Comparison of ENCODE assay signal across 8 cellular contexts in the genomic region with DNA sequence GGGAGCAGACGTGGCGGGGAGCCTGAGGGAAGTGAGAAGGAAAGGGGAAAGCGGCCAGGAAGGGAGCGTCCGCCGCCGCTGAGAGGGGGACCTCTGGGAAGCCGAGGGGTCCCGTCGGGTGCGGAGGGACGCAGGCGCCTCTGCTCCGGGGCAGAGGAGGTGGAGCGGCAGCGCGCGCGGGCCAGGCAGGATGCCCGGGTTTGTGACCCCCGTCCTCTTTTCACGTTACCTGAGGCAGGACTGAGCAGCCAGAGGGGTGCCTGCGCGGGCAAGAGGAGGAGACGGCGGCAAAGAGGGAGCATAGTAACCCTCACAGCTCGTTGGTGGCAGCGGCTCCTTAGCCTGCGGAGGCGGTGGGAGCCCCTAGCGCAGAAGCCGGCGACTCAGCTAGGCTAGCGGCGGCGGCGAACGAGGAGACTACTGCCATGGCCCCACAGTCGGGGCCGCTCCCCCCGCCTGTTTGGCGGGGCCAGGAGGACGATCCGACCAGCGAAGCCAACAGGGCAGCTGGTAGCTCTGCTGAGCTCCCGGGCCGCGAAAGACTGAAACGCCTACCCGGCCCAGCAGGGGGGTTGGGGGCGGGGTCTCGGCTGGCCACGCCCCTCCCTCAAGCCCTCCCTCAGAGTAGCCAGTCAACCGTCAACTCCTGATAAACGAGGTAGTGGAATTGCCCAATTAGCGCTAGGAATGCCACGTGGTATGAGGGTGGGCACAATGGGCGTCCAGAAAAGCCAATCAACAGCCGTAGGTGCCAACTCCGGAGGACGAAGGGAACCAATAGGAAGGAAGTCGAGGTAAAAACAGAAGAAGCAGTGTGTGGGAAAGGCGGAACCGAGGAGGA. TPM values are rescaled to one million over a fixed set of nuclear protein-coding genes. Genes with fewer than 3 reads are reported as not detected.
DNase-seq lines count a peak whose midpoint lies in the region; ATAC-seq and TF ChIP-seq lines count a peak whose summit lies in the region.

A gene with protein sequence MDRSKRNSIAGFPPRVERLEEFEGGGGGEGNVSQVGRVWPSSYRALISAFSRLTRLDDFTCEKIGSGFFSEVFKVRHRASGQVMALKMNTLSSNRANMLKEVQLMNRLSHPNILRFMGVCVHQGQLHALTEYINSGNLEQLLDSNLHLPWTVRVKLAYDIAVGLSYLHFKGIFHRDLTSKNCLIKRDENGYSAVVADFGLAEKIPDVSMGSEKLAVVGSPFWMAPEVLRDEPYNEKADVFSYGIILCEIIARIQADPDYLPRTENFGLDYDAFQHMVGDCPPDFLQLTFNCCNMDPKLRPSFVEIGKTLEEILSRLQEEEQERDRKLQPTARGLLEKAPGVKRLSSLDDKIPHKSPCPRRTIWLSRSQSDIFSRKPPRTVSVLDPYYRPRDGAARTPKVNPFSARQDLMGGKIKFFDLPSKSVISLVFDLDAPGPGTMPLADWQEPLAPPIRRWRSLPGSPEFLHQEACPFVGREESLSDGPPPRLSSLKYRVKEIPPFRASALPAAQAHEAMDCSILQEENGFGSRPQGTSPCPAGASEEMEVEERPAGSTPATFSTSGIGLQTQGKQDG (minus strand): TSS at position 541 of the 841 bp plus-strand sequence. CDS start 33,378 bp downstream, outside the sequence.

- CTCF ChIA-PET in activated CD8-positive, alpha-beta T cell treated with anti-CD3 and anti-CD28 coated beads for 36 hours (lab: Charles Lee): interaction anchor here (0.6 to 11.3 kb wide), 14 partner anchors 10 to 479 kb away, joined by 3 to 191 read pairs (median 6); a partner anchor contains a TSS

- H3K4me3 ChIP-seq in HL-60 (replicated peaks; ENCODE audit: insufficient read depth, low read length) (peak within 1 kb of the TSS; percentile 94), lung (peak within 1 kb of the TSS; percentile 59)
- peak within 1 kb of the TSS; percentile 82 for H3K4me3 ChIP-seq in effector memory CD4-positive, alpha-beta T cell (ENCODE audit: insufficient read depth, low read depth, low read length, poor library complexity, severe bottlenecking)

- H3K9me3 ChIP-seq in effector memory CD4-positive, alpha-beta T cell (ENCODE audit: control insufficient read depth, low read length): no peaks in the 10 kb centered on the region
- H3K9me3 ChIP-seq in lung (ENCODE audit: control insufficient read depth in 2 of 2, insufficient read depth in 1 of 2, low read length in 1 of 2): no peaks in the 10 kb centered on the region

- no peak within 1 kb of the TSS for H3K4me3 Mint-ChIP-seq in activated CD8-positive, alpha-beta T cell treated with anti-CD3 and anti-CD28 coated beads for 36 hours

- 0% methylated on average over 64 of the region's 64 CpGs for WGBS in lung, 2 donors

- POLR2A ChIA-PET in activated CD8-positive, alpha-beta T cell treated with anti-CD3 and anti-CD28 coated beads for 36 hours (lab: Charles Lee): interaction anchor here (0.7 to 4.8 kb wide), 8 partner anchors 9 to 187 kb away, joined by 3 to 23 read pairs (median 4); a partner anchor contains a TSS

- no peaks in the 10 kb centered on the region for H3K36me3 ChIP-seq in effector memory CD4-positive, alpha-beta T cell (ENCODE audit: control insufficient read depth, insufficient read depth, low read length)
- H3K36me3 ChIP-seq in lung (ENCODE audit: control insufficient read depth in 2 of 2, insufficient read depth in 2 of 2, low read length in 2 of 2): no peaks in the 10 kb centered on the region

- no peak within 1 kb of the TSS for H3K27ac Mint-ChIP-seq in activated CD8-positive, alpha-beta T cell treated with anti-CD3 and anti-CD28 coated beads for 36 hours

- DNase-seq in COLO668 (lab: John Stamatoyannopoulos, UW; ENCODE audit: unreplicated experiment) (peak; percentile 99), HL-60 (ENCODE audit: low read depth in 1 of 2, low spot score in 1 of 2) (peak; percentile 97 to 99), NCI-H82 treated with DMSO at 0.1 percent for 48 hours (lab: John Stamatoyannopoulos, UW; ENCODE audit: unreplicated experiment) (peak; percentile 100), lung (ENCODE audit: low spot score) (peak; percentile 98)
- DNase-seq in activated CD8-positive, alpha-beta T cell treated with anti-CD3 and anti-CD28 coated beads for 36 hours: peak; percentile 98
- DNase-seq in effector memory CD4-positive, alpha-beta T cell: peak; percentile 96 to 98 (median 97)
- DNase-seq in stimulated activated CD4-positive, alpha-beta T cell treated with anti-CD3 and anti-CD28 coated beads, TNF-alpha, amount 100 ng/mL, for 24 hours (ENCODE audit: low read depth in 3 of 3): peak; percentile 88 to 94 (median 94)

- H3K4me1 ChIP-seq in effector memory CD4-positive, alpha-beta T cell (ENCODE audit: control insufficient read depth, insufficient read depth, low read length, poor library complexity, severe bottlenecking): peaks cover 13% of the 10 kb centered on the region
- no peaks in the 10 kb centered on the region for H3K4me1 ChIP-seq in lung (ENCODE audit: control insufficient read depth in 2 of 2, insufficient read depth in 2 of 2, low read length in 2 of 2)

- H3K27me3 ChIP-seq in HL-60 (ENCODE audit: insufficient read depth, poor library complexity, severe bottlenecking) (no peaks in the 10 kb centered on the region), lung (ENCODE audit: control insufficient read depth, insufficient read depth) (no peaks in the 10 kb centered on the region)
- no peaks in the 10 kb centered on the region for H3K27me3 ChIP-seq in effector memory CD4-positive, alpha-beta T cell (replicated peaks; ENCODE audit: control insufficient read depth, insufficient read depth, low read length, poor library complexity, severe bottlenecking)

- peaks cover 11% of the 10 kb centered on the region for H3K4me1 Mint-ChIP-seq in activated CD8-positive, alpha-beta T cell treated with anti-CD3 and anti-CD28 coated beads for 36 hours (ENCODE audit: low read depth)

- intact Hi-C loops in activated CD8-positive, alpha-beta T cell treated with anti-CD3 and anti-CD28 coated beads for 36 hours (cut with micrococcal nuclease): loop anchor here (5.0 kb wide), 1 partner anchor 479 kb away; a partner anchor contains a TSS

- H3K9me3 Mint-ChIP-seq in activated CD8-positive, alpha-beta T cell treated with anti-CD3 and anti-CD28 coated beads for 36 hours: no peaks in the 10 kb centered on the region

- H3K27ac ChIP-seq in HL-60 (replicated peaks) (peak within 1 kb of the TSS; percentile 39), lung (ENCODE audit: low read depth in 1 of 2, low read length in 1 of 2) (peak within 1 kb of the TSS; percentile 51 to 83)
- peak within 1 kb of the TSS; percentile 76 for H3K27ac ChIP-seq in effector memory CD4-positive, alpha-beta T cell (ENCODE audit: insufficient read depth, low read length, poor library complexity, severe bottlenecking)

- TF ChIP-seq CTCF in HL-60 (IDR thresholded peaks at IDR 0.05; ENCODE audit: insufficient read depth, low read length): no peak
- no peak for TF ChIP-seq CTCF in activated CD8-positive, alpha-beta T cell treated with anti-CD3 and anti-CD28 coated beads for 36 hours (IDR thresholded peaks at IDR 0.05)
- TF ChIP-seq CTCF in lung (IDR thresholded peaks at IDR 0.05; ENCODE audit: control extremely low read depth, extremely low read depth): no peak

- H3K27me3 Mint-ChIP-seq in activated CD8-positive, alpha-beta T cell treated with anti-CD3 and anti-CD28 coated beads for 36 hours: no peaks in the 10 kb centered on the region

- ATAC-seq in GM19467 (IDR thresholded peaks at IDR 0.05; ENCODE audit: unreplicated experiment) (peak; percentile 86), lung (ENCODE audit: insufficient read depth, low FRiP score) (peak; percentile 98)
- peak; percentile 95 for ATAC-seq in activated CD8-positive, alpha-beta T cell treated with anti-CD3 and anti-CD28 coated beads for 36 hours

- H3K36me3 Mint-ChIP-seq in activated CD8-positive, alpha-beta T cell treated with anti-CD3 and anti-CD28 coated beads for 36 hours (ENCODE audit: low read depth): no peaks in the 10 kb centered on the region

RNA-seq across cellular contexts. Expression of the gene that starts here (rescaled TPM):
- 1 to 10 TPM; 2.9 to 3.7 TPM for total RNA-seq in activated CD8-positive, alpha-beta T cell treated with anti-CD3 and anti-CD28 coated beads for 36 hours
- 1 to 10 TPM; 3.7 to 8.7 TPM for total RNA-seq in lung
- polyA plus RNA-seq in lung: 1 to 10 TPM; 1.8 to 3.6 TPM

Comparison
In these comparisons a context has a peak if more than half of its experiments do, and no peak if none do; other contexts are left out.
1. Peak in every context shown above with its lines: DNase-seq, ATAC-seq, H3K4me3 ChIP-seq and H3K27ac ChIP-seq.